ENCODE assay signal across 1 cellular context in genomic region chr21:37542512-37542911, GRCh38.
TF ChIP-seq lines count a peak whose summit lies in the region.

No MANE protein-coding gene starts in this region.

TF ChIP-seq in HEK293, 187 proteins besides CTCF, POLR2A, EP300 and RAD21 (continued from another document):
- TF ChIP-seq TSHZ1 (tag by site-specific recombination; IDR thresholded peaks at IDR 0.05; ENCODE audit: borderline replicate concordance) (no peak), SETDB1 (IDR thresholded peaks at IDR 0.05; ENCODE audit: insufficient read length, low read length) (peak; percentile 89), HOXD13 (CRISPR knock-in tag; IDR thresholded peaks at IDR 0.05; ENCODE audit: borderline replicate concordance) (no peak), ZNF692 (tag by site-specific recombination; IDR thresholded peaks at IDR 0.05) (no peak), ATF2 (tag by site-specific recombination; IDR thresholded peaks at IDR 0.05; ENCODE audit: low read depth) (no peak), ZNF488 (tag by site-specific recombination; IDR thresholded peaks at IDR 0.05) (no peak)
TF ChIP-seq in HEK293: peak in this region for 3.
